In the genomic region with DNA sequence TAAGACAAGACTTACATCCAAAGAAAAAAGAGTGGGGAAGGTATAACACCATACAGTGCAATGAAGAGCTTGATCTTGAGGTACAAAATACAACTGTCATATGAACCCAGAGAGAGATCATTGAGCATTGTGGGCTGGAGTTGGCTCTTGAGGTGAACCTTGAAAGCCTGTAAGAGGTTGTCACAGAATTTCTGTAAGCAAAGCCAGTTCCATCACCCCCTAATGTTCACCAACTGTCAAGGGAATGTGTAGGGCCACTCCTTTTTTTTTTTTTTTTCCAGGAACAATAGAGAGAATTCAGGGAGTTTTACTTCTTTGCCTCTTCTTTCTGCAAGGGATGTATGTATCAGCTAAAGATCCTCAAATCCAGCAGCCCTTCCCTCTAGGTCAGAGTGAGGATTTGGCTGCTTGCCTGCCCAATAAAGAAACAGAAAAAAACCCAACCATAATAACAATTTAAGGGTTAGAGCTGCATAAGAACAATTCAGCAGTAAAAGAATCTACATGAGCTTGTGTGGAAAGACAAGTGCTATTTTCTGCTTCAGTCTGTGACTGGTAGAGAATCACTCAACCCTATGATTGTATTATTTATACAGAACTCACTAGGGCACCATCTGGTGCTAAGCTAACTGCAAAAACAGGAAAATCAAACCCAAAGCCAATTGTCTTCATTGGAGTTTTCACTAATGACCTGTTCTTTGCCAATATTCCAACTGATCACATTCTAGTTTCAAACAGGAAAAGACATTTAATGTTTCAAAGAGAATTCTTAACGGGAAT, we compare ENCODE assay signal across 15 cellular contexts.
DNase-seq lines count a peak whose midpoint lies in the region; FAIRE-seq and TF ChIP-seq lines count a peak whose summit lies in the region.
"Had no signal": no experiment of that assay in that cellular context is flagged by ENCODE, and none has a peak within 500 bp of the region (broad histone marks: within the 10 kb centered on the region; RNA-seq: fewer than 3 reads in every experiment).

No MANE protein-coding gene starts in this region.

- H3K56ac ChIP-seq in H1 (replicated peaks; ENCODE audit: insufficient read length, low read depth, low read length): no peak overlapping the region

- CTCF ChIA-PET in H1 (lab: Charles Lee; ENCODE audit: partially characterized antibody): interaction anchor here (1.1 kb wide), 1 partner anchor 639 kb away, joined by 3 read pairs; no protein-coding TSS in a partner anchor

- no peak overlapping the region for H3K23ac ChIP-seq in H1 (ENCODE audit: insufficient read length)

- peak; percentile 32 for FAIRE-seq in H1 (lab: Jason Lieb, UNC)
- FAIRE-seq: GM12891 had no signal

- 100% methylated on average over 1 of the region's 1 CpG; no CpG with 5 or more reads in 1 of the 2 experiments for WGBS in H1 (ENCODE audit: extremely low coverage in 1 of 2, insufficient coverage in 1 of 2, insufficient read length in 1 of 2, insufficient replicate concordance in 2 of 2, low coverage in 1 of 2, low lambda C conversion rate in 2 of 2, missing lambda C conversion rate in 1 of 2), 2 experiments

- no peaks in the 10 kb centered on the region for H3K9me3 ChIP-seq in H1 (ENCODE audit: insufficient read depth in 2 of 2, low read depth in 1 of 2, low read length in 1 of 2)
- H3K9me3 ChIP-seq in osteoblast (ENCODE audit: low read depth, low read length): no peaks in the 10 kb centered on the region

- no peaks in the 10 kb centered on the region for H3K79me2 ChIP-seq in H1 (ENCODE audit: control insufficient read depth in 1 of 2, insufficient read depth in 2 of 2, low read length in 2 of 2)
- no peaks in the 10 kb centered on the region for H3K79me2 ChIP-seq in osteoblast (ENCODE audit: insufficient read depth, low read length)

- no peak overlapping the region for H3K14ac ChIP-seq in H1 (ENCODE audit: insufficient read length)

- H2AFZ ChIP-seq in H1 (ENCODE audit: low read length) (no peak overlapping the region), osteoblast (ENCODE audit: low read length) (no peak overlapping the region)
- H2AFZ ChIP-seq: GM23248 had no signal

- H4K5ac ChIP-seq in H1 (ENCODE audit: insufficient read length, low read depth, low read length): no peak overlapping the region

- TF ChIP-seq EP300 in H1 (IDR thresholded peaks at IDR 0.05; ENCODE audit: borderline replicate concordance in 1 of 2, low read depth in 2 of 2, low read length in 2 of 2): no peak

- H2BK120ac ChIP-seq in H1 (replicated peaks; ENCODE audit: low read depth, low read length): no peak overlapping the region

- no peak overlapping the region for H4K8ac ChIP-seq in H1 (ENCODE audit: extremely low read depth, insufficient read depth, low read length)

- TF ChIP-seq POLR2A in H1 (IDR thresholded peaks at IDR 0.05; ENCODE audit: control extremely low read depth in 1 of 2, low read depth in 2 of 2, low read length in 2 of 2): no peak

- no peaks in the 10 kb centered on the region for H3K36me3 ChIP-seq in H1 (ENCODE audit: control insufficient read depth in 2 of 4, insufficient read depth in 4 of 4, low read length in 3 of 4)
- no peaks in the 10 kb centered on the region for H3K36me3 ChIP-seq in osteoblast (ENCODE audit: insufficient read depth, low read length)
- no peaks in the 10 kb centered on the region for H3K36me3 ChIP-seq in brain microvascular endothelial cell (replicated peaks)

- H3K4me2 ChIP-seq in H1 (ENCODE audit: insufficient read depth in 1 of 2, low read depth in 2 of 2, low read length in 2 of 2): no peak overlapping the region
- H3K4me2 ChIP-seq in osteoblast (ENCODE audit: insufficient read depth, low read length): no peak overlapping the region

- H3K9ac ChIP-seq in H1 (replicated peaks in 1 of 4; ENCODE audit: extremely low read depth in 1 of 4, low read depth in 3 of 4, low read length in 3 of 4): no peak overlapping the region
- H3K9ac ChIP-seq: GM23248 had no signal

- TF ChIP-seq CTCF in H1 (IDR thresholded peaks at IDR 0.05; ENCODE audit: control extremely low read depth in 1 of 3, insufficient read depth in 1 of 3, low read depth in 1 of 3, low read length in 3 of 3) (no peak), osteoblast (IDR thresholded peaks at IDR 0.05; ENCODE audit: extremely low read depth, low read depth, low read length) (no peak), brain microvascular endothelial cell (IDR thresholded peaks at IDR 0.05; ENCODE audit: low read depth, low read length, missing control alignments) (no peak)

- in situ Hi-C loops in brain microvascular endothelial cell (cut with HindIII; ENCODE audit: low pct_ligation_motif_present, low sequenced_read_pairs): no loop called here

- H2BK12ac ChIP-seq in H1 (ENCODE audit: low read depth, low read length): no peak overlapping the region

- no peak overlapping the region for H2BK15ac ChIP-seq in H1 (ENCODE audit: low read length)

- H4K20me1 ChIP-seq in H1 (replicated peaks in 1 of 2; ENCODE audit: control insufficient read depth in 1 of 2, insufficient read depth in 2 of 2, low read length in 2 of 2) (no peaks in the 10 kb centered on the region), osteoblast (ENCODE audit: insufficient read depth, low read length) (no peaks in the 10 kb centered on the region)

- H3K4ac ChIP-seq in H1 (replicated peaks; ENCODE audit: insufficient read length, low read depth, low read length): no peak overlapping the region

- H2BK5ac ChIP-seq in H1 (ENCODE audit: low read depth, low read length): no peak overlapping the region

- POLR2A ChIA-PET in H1 (lab: Charles Lee; ENCODE audit: partially characterized antibody): interaction anchor here (1.1 kb wide), 1 partner anchor 9 kb away, joined by 3 read pairs; no protein-coding TSS in a partner anchor

- H2BK20ac ChIP-seq in H1 (ENCODE audit: low read length): no peak overlapping the region

- no peaks in the 10 kb centered on the region for H3K79me1 ChIP-seq in H1 (ENCODE audit: low read depth, low read length)

- no peaks in the 10 kb centered on the region for H3K23me2 ChIP-seq in H1 (ENCODE audit: low read depth, low read length)

- TF ChIP-seq RAD21 in H1 (IDR thresholded peaks at IDR 0.05 in 1 of 2, conservative IDR thresholded peaks at IDR 0.05 in 1 of 2; ENCODE audit: low read depth in 2 of 2, low read length in 2 of 2): no peak

- no peak overlapping the region for H3K27ac ChIP-seq in H1 (ENCODE audit: low read depth, low read length)
- no peak overlapping the region for H3K27ac ChIP-seq in osteoblast (ENCODE audit: low read depth, low read length)
- H3K27ac ChIP-seq in brain microvascular endothelial cell: no peak overlapping the region
- H3K27ac ChIP-seq: GM23248 had no signal

- no peak overlapping the region for H4K91ac ChIP-seq in H1 (replicated peaks; ENCODE audit: insufficient read length, low read length)

- H3K4me1 ChIP-seq in H1 (replicated peaks in 1 of 4; ENCODE audit: control insufficient read depth in 3 of 4, insufficient read depth in 4 of 4, low read length in 3 of 4) (no peaks in the 10 kb centered on the region), osteoblast (ENCODE audit: insufficient read depth, low read length) (no peaks in the 10 kb centered on the region)

- H3K4me3 ChIP-seq in H1 (ENCODE audit: extremely low read depth in 1 of 4, insufficient read depth in 2 of 4, low read depth in 3 of 4, low read length in 4 of 4) (no peak overlapping the region), osteoblast (ENCODE audit: insufficient read depth, low read length) (no peak overlapping the region), brain microvascular endothelial cell (ENCODE audit: low read depth, low read length) (no peak overlapping the region)
- H3K4me3 ChIP-seq: GM23248 had no signal

- no peak overlapping the region for H2AK5ac ChIP-seq in H1 (ENCODE audit: low read depth, low read length)

- no peaks in the 10 kb centered on the region for H3K27me3 ChIP-seq in H1 (replicated peaks in 1 of 4; ENCODE audit: control insufficient read depth in 3 of 4, extremely low read depth in 1 of 4, insufficient read depth in 3 of 4, low read length in 3 of 4)
- no peaks in the 10 kb centered on the region for H3K27me3 ChIP-seq in osteoblast (ENCODE audit: insufficient read depth, low read length)
- H3K27me3 ChIP-seq in brain microvascular endothelial cell (replicated peaks): no peaks in the 10 kb centered on the region

- DNase-seq in Ammon's horn (ENCODE audit: low spot score) (peak; percentile 14), NCI-H1694 (lab: John Stamatoyannopoulos, UW) (peak; percentile 78), NCI-H446 treated with DMSO at 0.1 percent for 48 hours (lab: John Stamatoyannopoulos, UW) (peak; percentile 90), H1 (ENCODE audit: low read depth in 1 of 2, low spot score in 2 of 2) (no peak), osteoblast (ENCODE audit: insufficient read length, low spot score, missing footprints) (no peak), brain microvascular endothelial cell (no peak)
- no peak for DNase-seq in activated CD8-positive, alpha-beta memory T cell treated with anti-CD3 and anti-CD28 coated beads, Interleukin-2, amount 50 U/mL, for 48 hours
- no peak for DNase-seq in activated CD4-positive, alpha-beta T cell treated with anti-CD3 and anti-CD28 coated beads for 4 hours
- DNase-seq: ACHN; Calu3; CD4-positive, alpha-beta T cell; DMS 273 treated with DMSO at 0.1 percent for 48 hours; GM23248; H9 had no signal

- H3K18ac ChIP-seq in H1 (ENCODE audit: extremely low read depth, low read length): no peak overlapping the region

TF ChIP-seq in H1, 55 proteins besides CTCF, POLR2A, EP300 and RAD21:
- no peak for TF ChIP-seq EGR1 (IDR thresholded peaks at IDR 0.05; ENCODE audit: borderline replicate concordance, low read depth, low read length)
- no peak for TF ChIP-seq POLR2AphosphoS5 (IDR thresholded peaks at IDR 0.05; ENCODE audit: low read depth, low read length)
- TF ChIP-seq CBX5 (IDR thresholded peaks at IDR 0.05; ENCODE audit: low read depth, low read length): no peak
- TF ChIP-seq JUND (IDR thresholded peaks at IDR 0.05; ENCODE audit: low read length): no peak
- TF ChIP-seq TBP (IDR thresholded peaks at IDR 0.05; ENCODE audit: low read depth, low read length): no peak
TF ChIP-seq in H1: peak in this region for 0.

Comparison
In these comparisons a context has a peak if more than half of its experiments do, and no peak if none do; other contexts are left out.
1. DNase-seq: peak in Ammon's horn (single experiment), NCI-H1694 (single experiment) and NCI-H446 treated with DMSO at 0.1 percent for 48 hours (single experiment); none in H1 (0 of 2), osteoblast (single experiment), brain microvascular endothelial cell (single experiment), activated CD8-positive, alpha-beta memory T cell treated with anti-CD3 and anti-CD28 coated beads, Interleukin-2, amount 50 U/mL, for 48 hours (single experiment) and activated CD4-positive, alpha-beta T cell treated with anti-CD3 and anti-CD28 coated beads for 4 hours (0 of 2).